Comparison of ENCODE assay signal across 1 cellular context in genomic region chr13:69959041-69959440, GRCh38.
TF ChIP-seq lines count a peak whose summit lies in the region.

No MANE protein-coding gene starts in this region.

TF ChIP-seq in H1, 55 proteins besides CTCF, POLR2A, EP300 and RAD21 (continued from another document):
- no peak for TF ChIP-seq CHD7 (IDR thresholded peaks at IDR 0.05; ENCODE audit: insufficient replicate concordance, low read length)
- no peak for TF ChIP-seq SP1 (IDR thresholded peaks at IDR 0.05; ENCODE audit: low read depth, low read length)
- no peak for TF ChIP-seq BACH1 (IDR thresholded peaks at IDR 0.05; ENCODE audit: low read length)
- TF ChIP-seq RXRA (IDR thresholded peaks at IDR 0.05; ENCODE audit: insufficient read depth, low read depth, low read length), result no peak
- TF ChIP-seq POU5F1 (IDR thresholded peaks at IDR 0.05; ENCODE audit: low read depth, low read length), result no peak
TF ChIP-seq in H1: peak in this region for 0.
